In the genomic region with DNA sequence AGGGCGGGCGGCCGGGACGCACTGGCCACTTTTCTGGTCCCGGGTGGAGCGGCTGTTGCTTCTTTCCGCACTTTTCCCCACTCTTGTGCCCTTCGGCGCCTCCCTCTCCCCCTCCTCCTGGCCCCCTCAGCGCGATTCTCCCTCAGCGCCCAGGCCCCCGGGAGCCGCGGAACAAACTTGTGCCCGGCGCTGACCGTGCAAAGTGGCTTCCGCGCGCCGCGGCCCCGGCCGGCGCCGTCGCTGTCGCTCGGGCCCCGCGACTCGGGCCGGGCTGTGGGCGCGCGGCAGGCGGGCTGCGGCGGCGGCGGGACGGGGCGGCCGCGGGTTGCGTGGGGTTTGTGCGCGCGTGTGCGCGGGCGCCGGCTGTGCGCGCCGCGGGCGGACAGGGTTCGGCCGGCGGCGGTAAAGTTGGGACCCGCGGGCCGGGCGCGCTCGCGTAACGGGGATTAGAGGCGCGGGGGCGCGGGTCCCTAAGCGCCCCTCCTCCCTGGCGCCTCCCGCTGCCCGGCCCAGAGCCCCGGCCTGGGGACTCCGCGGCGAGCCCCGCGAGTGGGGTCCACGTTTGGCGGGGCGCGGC, we compare ENCODE assay signal across 8 cellular contexts. TPM values are rescaled to one million over a fixed set of nuclear protein-coding genes. Genes with fewer than 3 reads are reported as not detected.
A peak's percentile ranks its signal among the peaks of the same experiment; 100 is the strongest.
DNase-seq lines count a peak whose midpoint lies in the region; ATAC-seq and TF ChIP-seq lines count a peak whose summit lies in the region.

No MANE protein-coding gene starts in this region.

- peak; percentile 3 for ATAC-seq in HG03342 (IDR thresholded peaks at IDR 0.05; ENCODE audit: unreplicated experiment)

- no peaks in the 10 kb centered on the region for H3K9me3 ChIP-seq in right atrium auricular region

- no peak for TF ChIP-seq CTCF in right atrium auricular region (IDR thresholded peaks at IDR 0.05)

- DNase-seq in stimulated activated CD4-positive, alpha-beta T cell treated with anti-CD3 and anti-CD28 coated beads, Interleukin-12 subunit alpha, Interleukin-12 subunit beta, amount 100 ng/mL, for 24 hours (ENCODE audit: low read depth in 2 of 2): peak; percentile 8 to 9
- no peak for DNase-seq in stimulated activated CD4-positive, alpha-beta T cell treated with anti-CD3 and anti-CD28 coated beads, Interleukin-15, amount 100 ng/mL, for 24 hours
- DNase-seq in activated naive CD4-positive, alpha-beta T cell treated with anti-CD3 and anti-CD28 coated beads, Interleukin-2, amount 50 U/mL, for 16 hours: peak; percentile 40
- DNase-seq in right atrium auricular region (ENCODE audit: low spot score) (no peak), NOMO-1 treated with DMSO at 0.1 percent for 48 hours (lab: John Stamatoyannopoulos, UW; ENCODE audit: unreplicated experiment) (no peak), NCI-H1436 treated with DMSO at 0.1 percent for 48 hours (lab: John Stamatoyannopoulos, UW) (no peak)

- peak overlapping the region; percentile 98 to 99 for H3K27ac ChIP-seq in right atrium auricular region
- peak overlapping the region; percentile 84 to 99 (median 96) for H3K27ac ChIP-seq in skin epidermis

- peaks cover 0 to 12% of the 10 kb centered on the region in 2 donors for H3K4me1 ChIP-seq in right atrium auricular region

- H3K27me3 ChIP-seq in right atrium auricular region: no peaks in the 10 kb centered on the region

- no peaks in the 10 kb centered on the region for H3K36me3 ChIP-seq in right atrium auricular region

- H3K4me3 ChIP-seq in right atrium auricular region (peak overlapping the region; percentile 85 to 96), skin epidermis (peak overlapping the region; percentile 65 to 95 (median 87))

RNA-seq across cellular contexts. Expression of a gene that starts 0.7 kb away (rescaled TPM):
- total RNA-seq in right atrium auricular region: 10 to 100 TPM; 52.9 to 60.8 TPM

Comparison
In these comparisons a context has a peak if more than half of its experiments do, and no peak if none do; other contexts are left out.
1. DNase-seq: peak in stimulated activated CD4-positive, alpha-beta T cell treated with anti-CD3 and anti-CD28 coated beads, Interleukin-12 subunit alpha, Interleukin-12 subunit beta, amount 100 ng/mL, for 24 hours (2 of 2) and activated naive CD4-positive, alpha-beta T cell treated with anti-CD3 and anti-CD28 coated beads, Interleukin-2, amount 50 U/mL, for 16 hours (single experiment); none in stimulated activated CD4-positive, alpha-beta T cell treated with anti-CD3 and anti-CD28 coated beads, Interleukin-15, amount 100 ng/mL, for 24 hours (single experiment), right atrium auricular region (single experiment), NOMO-1 treated with DMSO at 0.1 percent for 48 hours (single experiment) and NCI-H1436 treated with DMSO at 0.1 percent for 48 hours (single experiment).